ENCODE assay signal across 16 cellular contexts in genomic region chr20:4703281-4703676, GRCh38. TPM values are rescaled to one million over a fixed set of nuclear protein-coding genes. Genes with fewer than 3 reads are reported as not detected.
"Had no signal": no experiment of that assay in that cellular context is flagged by ENCODE, and none has a peak within 500 bp of the region (broad histone marks: within the 10 kb centered on the region; RNA-seq: fewer than 3 reads in every experiment).

No MANE protein-coding gene starts in this region.

- H3K4me3 ChIP-seq: ascending aorta, spleen, thoracic aorta, upper lobe of right lung had no signal

- DNase-seq: activated CD4-positive, alpha-beta T cell treated with anti-CD3 and anti-CD28 coated beads for 48 hours; activated CD8-positive, alpha-beta memory T cell treated with anti-CD3 and anti-CD28 coated beads, Interleukin-2, amount 50 U/mL, for 4 hours; activated CD8-positive, alpha-beta T cell treated with anti-CD3 and anti-CD28 coated beads, Interleukin-2, amount 10 ng/mL, durations not matched to agents 7 days and 5 days; effector memory CD8-positive, alpha-beta T cell; midbrain; spleen; T-helper 2 cell; upper lobe of right lung had no signal

- H3K4me1 ChIP-seq: ascending aorta, spleen, upper lobe of right lung had no signal

- H3K27ac ChIP-seq: ascending aorta, spleen, thoracic aorta, upper lobe of right lung had no signal

- H3K9me3 ChIP-seq: ascending aorta, spleen, thoracic aorta, upper lobe of right lung had no signal

- ATAC-seq: activated CD8-positive, alpha-beta T cell treated with anti-CD3 and anti-CD28 coated beads, Interleukin-2, amount 10 ng/mL, durations not matched to agents 7 days and 5 days; effector memory CD8-positive, alpha-beta T cell; upper lobe of right lung had no signal

- H3K27me3 ChIP-seq: ascending aorta, spleen, upper lobe of right lung had no signal

RNA-seq across cellular contexts. Expression of gene PRND, which starts 18.4 kb away (rescaled TPM):
- total RNA-seq: activated CD8-positive, alpha-beta T cell treated with anti-CD3 and anti-CD28 coated beads, Interleukin-2, amount 10 ng/mL, durations not matched to agents 7 days and 5 days; ascending aorta; bronchial epithelial cell; esophagus mucosa; kidney epithelial cell; myocyte; neural crest cell; osteocyte; spleen; thoracic aorta had no signal
